9 cellular contexts compared by ENCODE assay signal in genomic region chr14:25237845-25238244, GRCh38.
DNase-seq lines count a peak whose midpoint lies in the region; ATAC-seq and TF ChIP-seq lines count a peak whose summit lies in the region.
"Had no signal": no experiment of that assay in that cellular context is flagged by ENCODE, and none has a peak within 500 bp of the region (broad histone marks: within the 10 kb centered on the region; RNA-seq: fewer than 3 reads in every experiment).

No MANE protein-coding gene starts in this region.

- H3K9me3 ChIP-seq in Loucy (ENCODE audit: insufficient read depth, low read depth, low read length) = no peaks in the 10 kb centered on the region
- no peaks in the 10 kb centered on the region for H3K9me3 ChIP-seq in body of pancreas

- no peak for TF ChIP-seq POLR2A in body of pancreas (IDR thresholded peaks at IDR 0.05)

- H3K27me3 Mint-ChIP-seq in activated CD8-positive, alpha-beta T cell treated with anti-CD3 and anti-CD28 coated beads, Interleukin-2, amount 10 ng/mL, durations not matched to agents 7 days and 5 days (ENCODE audit: low read depth) = no peaks in the 10 kb centered on the region
- H3K27me3 Mint-ChIP-seq: activated naive CD4-positive, alpha-beta T cell treated with anti-CD3 and anti-CD28 coated beads, Interleukin-2, amount 10 ng/mL, durations not matched to agents 7 days and 5 days had no signal

- H3K9ac ChIP-seq in Loucy (ENCODE audit: low read depth, low read length, poor library complexity, severe bottlenecking) = no peak overlapping the region

- no peak overlapping the region for H3K27ac ChIP-seq in body of pancreas

- H2AFZ ChIP-seq in Loucy (ENCODE audit: low read length) = peak overlapping the region; percentile 71

- no peak overlapping the region for H3K4me3 Mint-ChIP-seq in activated CD8-positive, alpha-beta T cell treated with anti-CD3 and anti-CD28 coated beads, Interleukin-2, amount 10 ng/mL, durations not matched to agents 7 days and 5 days
- H3K4me3 Mint-ChIP-seq: activated naive CD4-positive, alpha-beta T cell treated with anti-CD3 and anti-CD28 coated beads, Interleukin-2, amount 10 ng/mL, durations not matched to agents 7 days and 5 days had no signal

- H3K36me3 Mint-ChIP-seq in activated CD8-positive, alpha-beta T cell treated with anti-CD3 and anti-CD28 coated beads, Interleukin-2, amount 10 ng/mL, durations not matched to agents 7 days and 5 days (ENCODE audit: low read depth) = no peaks in the 10 kb centered on the region
- H3K36me3 Mint-ChIP-seq: activated naive CD4-positive, alpha-beta T cell treated with anti-CD3 and anti-CD28 coated beads, Interleukin-2, amount 10 ng/mL, durations not matched to agents 7 days and 5 days had no signal

- H3K4me1 ChIP-seq in Loucy (ENCODE audit: insufficient read depth, low read length, poor library complexity, severe bottlenecking) (no peaks in the 10 kb centered on the region), body of pancreas (no peaks in the 10 kb centered on the region)

- DNase-seq in ELF-1 (ENCODE audit: low read depth, low spot score) (peak; percentile 51), body of pancreas (peak in 3 of 4 donors; percentile 8 to 13 (median 10)), left kidney (ENCODE audit: low read depth, low spot score) (peak; percentile 69)
- no peak for DNase-seq in activated CD8-positive, alpha-beta T cell treated with anti-CD3 and anti-CD28 coated beads, Interleukin-2, amount 10 ng/mL, durations not matched to agents 7 days and 5 days
- DNase-seq: activated naive CD4-positive, alpha-beta T cell treated with anti-CD3 and anti-CD28 coated beads, Interleukin-2, amount 10 ng/mL, durations not matched to agents 7 days and 5 days had no signal

- H3K4me1 Mint-ChIP-seq in activated CD8-positive, alpha-beta T cell treated with anti-CD3 and anti-CD28 coated beads, Interleukin-2, amount 10 ng/mL, durations not matched to agents 7 days and 5 days (ENCODE audit: low read depth) = no peaks in the 10 kb centered on the region
- H3K4me1 Mint-ChIP-seq: activated naive CD4-positive, alpha-beta T cell treated with anti-CD3 and anti-CD28 coated beads, Interleukin-2, amount 10 ng/mL, durations not matched to agents 7 days and 5 days had no signal

- H3K27ac Mint-ChIP-seq in activated CD8-positive, alpha-beta T cell treated with anti-CD3 and anti-CD28 coated beads, Interleukin-2, amount 10 ng/mL, durations not matched to agents 7 days and 5 days = no peak overlapping the region
- H3K27ac Mint-ChIP-seq: activated naive CD4-positive, alpha-beta T cell treated with anti-CD3 and anti-CD28 coated beads, Interleukin-2, amount 10 ng/mL, durations not matched to agents 7 days and 5 days had no signal

- no peaks in the 10 kb centered on the region for H3K9me3 Mint-ChIP-seq in activated CD8-positive, alpha-beta T cell treated with anti-CD3 and anti-CD28 coated beads, Interleukin-2, amount 10 ng/mL, durations not matched to agents 7 days and 5 days (ENCODE audit: insufficient read depth)

- no peaks in the 10 kb centered on the region for H4K20me1 ChIP-seq in Loucy (ENCODE audit: insufficient read depth, low read length, poor library complexity, severe bottlenecking)

- peak overlapping the region; percentile 19 for H3K4me2 ChIP-seq in Loucy (ENCODE audit: low read depth, low read length, poor library complexity, severe bottlenecking)

- intact Hi-C loops in body of pancreas (cut with DNase I) = no loop called here

- no peaks in the 10 kb centered on the region for H3K36me3 ChIP-seq in Loucy (ENCODE audit: insufficient read depth, low read length)
- no peaks in the 10 kb centered on the region for H3K36me3 ChIP-seq in body of pancreas (replicated peaks in 1 of 2; ENCODE audit: insufficient read depth in 1 of 2, low read depth in 2 of 2)

- H3F3A ChIP-seq in Loucy (ENCODE audit: low read depth) = no peaks in the 10 kb centered on the region

- POLR2A ChIA-PET in activated CD8-positive, alpha-beta T cell treated with anti-CD3 and anti-CD28 coated beads, Interleukin-2, amount 10 ng/mL, durations not matched to agents 7 days and 5 days (lab: Charles Lee) = no interaction called here

- H3K4me3 ChIP-seq in Loucy (ENCODE audit: low read length, poor library complexity, severe bottlenecking) (no peak overlapping the region), body of pancreas (no peak overlapping the region)

- TF ChIP-seq CTCF in Loucy (conservative IDR thresholded peaks at IDR 0.05; ENCODE audit: low read length) (peak; percentile 70), body of pancreas (IDR thresholded peaks at IDR 0.05) (peak in 2 of 7 experiments; percentile 12 to 25)

- CTCF ChIA-PET in activated CD8-positive, alpha-beta T cell treated with anti-CD3 and anti-CD28 coated beads, Interleukin-2, amount 10 ng/mL, durations not matched to agents 7 days and 5 days (lab: Charles Lee) = interaction anchor here (1.2 kb wide), 1 partner anchor 528 kb away, joined by 3 read pairs; no protein-coding TSS in a partner anchor

- H3K27me3 ChIP-seq in Loucy (ENCODE audit: insufficient read depth, low read length, poor library complexity, severe bottlenecking) = no peaks in the 10 kb centered on the region
- no peaks in the 10 kb centered on the region for H3K27me3 ChIP-seq in body of pancreas

- H3K9me2 ChIP-seq in Loucy (replicated peaks; ENCODE audit: low read depth, low read length) = no peaks in the 10 kb centered on the region

- H3K79me2 ChIP-seq in Loucy (ENCODE audit: insufficient read depth, low read length) = no peaks in the 10 kb centered on the region

- WGBS in body of pancreas, 2 donors = 14 to 22% methylated on average over 6 of the region's 6 CpGs

- no peak for ATAC-seq in body of pancreas
- no peak for ATAC-seq in HG03565 (IDR thresholded peaks at IDR 0.05; ENCODE audit: unreplicated experiment)
- no peak for ATAC-seq in HG03175 (IDR thresholded peaks at IDR 0.05; ENCODE audit: unreplicated experiment)
- no peak for ATAC-seq in HG03025 (IDR thresholded peaks at IDR 0.05; ENCODE audit: low FRiP score, unreplicated experiment)
- no peak for ATAC-seq in activated CD8-positive, alpha-beta T cell treated with anti-CD3 and anti-CD28 coated beads, Interleukin-2, amount 10 ng/mL, durations not matched to agents 7 days and 5 days
